9 cellular contexts compared by ENCODE assay signal in the genomic region with DNA sequence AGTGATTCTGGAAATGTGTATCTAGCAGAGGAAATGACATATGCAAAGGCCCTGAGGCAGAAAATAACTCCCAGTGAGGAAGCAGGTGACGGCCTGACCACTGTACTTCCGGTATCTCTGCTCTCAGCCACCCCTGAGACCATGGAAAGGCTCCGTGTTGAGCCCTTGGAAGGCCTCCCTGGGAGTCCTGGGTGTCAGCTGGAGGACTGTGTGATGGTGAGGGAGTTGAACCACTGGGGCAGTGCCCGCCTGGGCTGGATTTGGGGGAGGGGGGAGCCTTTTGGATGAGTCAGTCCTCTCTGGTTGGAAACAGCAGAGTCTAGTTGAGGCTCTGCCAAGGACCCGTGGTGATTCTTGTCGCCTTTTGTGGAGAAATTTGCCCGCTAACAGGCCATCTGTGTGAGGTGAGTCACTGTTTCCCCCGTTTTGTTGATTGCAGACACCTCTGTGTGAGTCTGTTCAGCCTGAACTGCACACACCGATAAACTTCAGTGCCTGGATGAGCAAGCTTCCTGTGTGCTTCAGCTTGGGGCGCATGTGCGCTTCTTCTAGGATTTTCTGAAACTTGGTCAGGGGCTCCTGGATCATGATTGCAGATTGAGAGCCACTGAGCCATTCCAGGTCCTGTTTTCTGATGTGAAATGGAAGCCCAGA.
A peak's percentile ranks its signal among the peaks of the same experiment; 100 is the strongest.
DNase-seq lines count a peak whose midpoint lies in the region; ATAC-seq and TF ChIP-seq lines count a peak whose summit lies in the region.
"Had no signal": no experiment of that assay in that cellular context is flagged by ENCODE, and none has a peak within 500 bp of the region (broad histone marks: within the 10 kb centered on the region; RNA-seq: fewer than 3 reads in every experiment).

No MANE protein-coding gene starts in this region.

- H3K4me1 ChIP-seq in lower lobe of right lung: peaks cover 76% of the 10 kb centered on the region

- ATAC-seq in GM21367 (IDR thresholded peaks at IDR 0.05; ENCODE audit: unreplicated experiment) (peak; percentile 50), lower lobe of right lung (peak; percentile 40 to 61)
- ATAC-seq: body of pancreas had no signal

- intact Hi-C loops in lower lobe of right lung (cut with DNase I): no loop called here

- H3K4me3 ChIP-seq in astrocyte of the cerebellum (ENCODE audit: low read depth, low read length) (no peak overlapping the region), lower lobe of right lung (peak overlapping the region; percentile 11)
- H3K4me3 ChIP-seq: body of pancreas had no signal

- H3K27me3 ChIP-seq in lower lobe of right lung (ENCODE audit: low read depth): no peaks in the 10 kb centered on the region
- H3K27me3 ChIP-seq: body of pancreas had no signal

- in situ Hi-C loops in astrocyte of the cerebellum (cut with HindIII; ENCODE audit: low sequenced_read_pairs): loop anchor here (5.0 kb wide), 1 partner anchor 84 kb away; no protein-coding TSS in a partner anchor

- TF ChIP-seq CTCF in astrocyte of the cerebellum (IDR thresholded peaks at IDR 0.05; ENCODE audit: low read depth, low read length, missing control alignments) (no peak), lower lobe of right lung (IDR thresholded peaks at IDR 0.05) (no peak)

- H3K9me3 ChIP-seq in lower lobe of right lung: no peaks in the 10 kb centered on the region
- H3K9me3 ChIP-seq: body of pancreas had no signal

- peak overlapping the region; percentile 71 for H3K27ac ChIP-seq in lower lobe of right lung

- peak; percentile 84 for DNase-seq in DMS 273 treated with DMSO at 0.1 percent for 48 hours (lab: John Stamatoyannopoulos, UW)
- DNase-seq in HT-29 (ENCODE audit: low spot score): peak; percentile 18
- DNase-seq in T-helper 2 cell: peak in 4 of 5 experiments; percentile 60 to 95 (median 77)
- peak; percentile 92 for DNase-seq in astrocyte of the cerebellum (ENCODE audit: low read depth)
- no peak for DNase-seq in lower lobe of right lung
- DNase-seq in stimulated activated CD8-positive, alpha-beta memory T cell treated with anti-CD3 and anti-CD28 coated beads, Interleukin-15, amount 100 ng/mL, for 24 hours (ENCODE audit: low read depth): peak; percentile 47
- DNase-seq in SK-N-DZ (ENCODE audit: low spot score): no peak

- H3K36me3 ChIP-seq in lower lobe of right lung: no peaks in the 10 kb centered on the region

Comparison
In these comparisons a context has a peak if more than half of its experiments do, and no peak if none do; other contexts are left out.
1. DNase-seq: peak in DMS 273 treated with DMSO at 0.1 percent for 48 hours (single experiment), HT-29 (single experiment), T-helper 2 cell (4 of 5), astrocyte of the cerebellum (single experiment) and stimulated activated CD8-positive, alpha-beta memory T cell treated with anti-CD3 and anti-CD28 coated beads, Interleukin-15, amount 100 ng/mL, for 24 hours (single experiment); none in lower lobe of right lung (single experiment) and SK-N-DZ (single experiment).